Comparison of ENCODE assay signal across 19 cellular contexts in genomic region chr15:32794973-32795372, GRCh38.
"Had no signal": no experiment of that assay in that cellular context is flagged by ENCODE, and none has a peak within 500 bp of the region (broad histone marks: within the 10 kb centered on the region; RNA-seq: fewer than 3 reads in every experiment).

No MANE protein-coding gene starts in this region.

- H3K4me3 Mint-ChIP-seq: activated CD4-positive, alpha-beta memory T cell treated with anti-CD3 and anti-CD28 coated beads for 36 hours; activated CD8-positive, alpha-beta memory T cell treated with anti-CD3 and anti-CD28 coated beads, Interleukin-2, amount 10 ng/mL, durations not matched to agents 7 days and 5 days; activated naive CD4-positive, alpha-beta T cell treated with anti-CD3 and anti-CD28 coated beads, Interleukin-2, amount 50 U/mL, for 24 hours; mesothelial cell of epicardium; T-cell had no signal

- H3K36me3 Mint-ChIP-seq: activated CD4-positive, alpha-beta memory T cell treated with anti-CD3 and anti-CD28 coated beads for 36 hours; activated CD8-positive, alpha-beta memory T cell treated with anti-CD3 and anti-CD28 coated beads, Interleukin-2, amount 10 ng/mL, durations not matched to agents 7 days and 5 days; activated naive CD4-positive, alpha-beta T cell treated with anti-CD3 and anti-CD28 coated beads, Interleukin-2, amount 50 U/mL, for 24 hours; mesothelial cell of epicardium; T-cell had no signal

- H3K9me3 ChIP-seq: gastrocnemius medialis, heart left ventricle, lower lobe of right lung, prostate gland, right lobe of liver, spleen, stomach, testis had no signal

- H3K27ac ChIP-seq: gastrocnemius medialis, heart left ventricle, lower lobe of right lung, prostate gland, right lobe of liver, spleen, stomach, testis had no signal

- H3K9me3 Mint-ChIP-seq: activated CD4-positive, alpha-beta memory T cell treated with anti-CD3 and anti-CD28 coated beads for 36 hours; activated naive CD4-positive, alpha-beta T cell treated with anti-CD3 and anti-CD28 coated beads, Interleukin-2, amount 50 U/mL, for 24 hours; mesothelial cell of epicardium; T-cell had no signal

- H3K4me3 ChIP-seq: gastrocnemius medialis, heart left ventricle, lower lobe of right lung, prostate gland, right lobe of liver, spleen, stomach, testis had no signal

- DNase-seq: activated CD4-positive, alpha-beta memory T cell treated with anti-CD3 and anti-CD28 coated beads for 36 hours; activated CD4-positive, alpha-beta T cell treated with anti-CD3 and anti-CD28 coated beads for 1 hour; activated CD8-positive, alpha-beta memory T cell treated with anti-CD3 and anti-CD28 coated beads, Interleukin-2, amount 10 ng/mL, durations not matched to agents 7 days and 5 days; activated T-cell treated with anti-CD3 and anti-CD28 coated beads, Interleukin-2, amount 50 U/mL, for 1 hour; central memory CD4-positive, alpha-beta T cell; effector CD8-positive, alpha-beta T cell; gastrocnemius medialis; heart left ventricle; lower lobe of right lung; right lobe of liver; spleen; stimulated activated CD4-positive, alpha-beta T cell treated with anti-CD3 and anti-CD28 coated beads, Interleukin-1b, Interleukin-23, amount 100 ng/mL, for 48 hours; stomach; T-cell; T-helper 9 cell; testis had no signal

- H3K4me1 Mint-ChIP-seq: activated CD8-positive, alpha-beta memory T cell treated with anti-CD3 and anti-CD28 coated beads, Interleukin-2, amount 10 ng/mL, durations not matched to agents 7 days and 5 days; activated naive CD4-positive, alpha-beta T cell treated with anti-CD3 and anti-CD28 coated beads, Interleukin-2, amount 50 U/mL, for 24 hours; T-cell had no signal

- H3K36me3 ChIP-seq: gastrocnemius medialis, prostate gland, right lobe of liver, spleen had no signal

- H3K27me3 ChIP-seq: gastrocnemius medialis, heart left ventricle, right lobe of liver, spleen, stomach, testis had no signal

- H3K4me1 ChIP-seq: gastrocnemius medialis, heart left ventricle, lower lobe of right lung, prostate gland, right lobe of liver, spleen, stomach, testis had no signal

- ATAC-seq: activated CD8-positive, alpha-beta memory T cell treated with anti-CD3 and anti-CD28 coated beads, Interleukin-2, amount 10 ng/mL, durations not matched to agents 7 days and 5 days; gastrocnemius medialis; heart left ventricle; lower lobe of right lung; T-cell had no signal

- H3K27ac Mint-ChIP-seq: activated CD4-positive, alpha-beta memory T cell treated with anti-CD3 and anti-CD28 coated beads for 36 hours; activated CD8-positive, alpha-beta memory T cell treated with anti-CD3 and anti-CD28 coated beads, Interleukin-2, amount 10 ng/mL, durations not matched to agents 7 days and 5 days; activated naive CD4-positive, alpha-beta T cell treated with anti-CD3 and anti-CD28 coated beads, Interleukin-2, amount 50 U/mL, for 24 hours; mesothelial cell of epicardium; T-cell had no signal
